1 cellular context compared by ENCODE assay signal in the genomic region with DNA sequence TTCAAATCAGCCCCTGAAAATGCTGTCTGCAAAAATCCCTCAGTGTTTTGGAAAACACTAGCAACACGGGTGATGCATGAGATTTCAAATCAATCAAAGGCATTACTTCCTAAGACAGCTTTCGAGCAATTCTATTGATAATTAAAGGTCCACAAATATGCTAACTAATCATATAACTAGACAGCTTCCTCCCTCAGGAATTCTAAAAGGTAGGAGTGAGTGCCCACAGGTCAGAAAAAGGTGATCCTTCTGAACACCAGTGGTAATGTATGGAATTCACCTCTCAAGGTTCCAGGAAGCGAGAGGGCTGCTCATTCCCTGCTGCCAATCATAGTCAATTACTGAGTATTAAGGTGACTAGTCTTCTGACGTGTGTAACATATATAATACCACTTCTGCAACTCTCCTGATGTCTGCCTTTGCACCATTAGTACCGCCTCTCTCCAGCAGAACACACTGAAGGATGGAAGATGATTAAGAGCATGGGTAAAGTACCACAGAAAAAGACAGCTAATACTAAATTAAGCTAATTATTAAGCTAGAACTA.
A peak's percentile ranks its signal among the peaks of the same experiment; 100 is the strongest.
TF ChIP-seq lines count a peak whose summit lies in the region.

No MANE protein-coding gene starts in this region.

TF ChIP-seq in HepG2, 621 proteins besides CTCF, POLR2A, EP300 and RAD21 (continued from another document):
- TF ChIP-seq, protein P1, sequence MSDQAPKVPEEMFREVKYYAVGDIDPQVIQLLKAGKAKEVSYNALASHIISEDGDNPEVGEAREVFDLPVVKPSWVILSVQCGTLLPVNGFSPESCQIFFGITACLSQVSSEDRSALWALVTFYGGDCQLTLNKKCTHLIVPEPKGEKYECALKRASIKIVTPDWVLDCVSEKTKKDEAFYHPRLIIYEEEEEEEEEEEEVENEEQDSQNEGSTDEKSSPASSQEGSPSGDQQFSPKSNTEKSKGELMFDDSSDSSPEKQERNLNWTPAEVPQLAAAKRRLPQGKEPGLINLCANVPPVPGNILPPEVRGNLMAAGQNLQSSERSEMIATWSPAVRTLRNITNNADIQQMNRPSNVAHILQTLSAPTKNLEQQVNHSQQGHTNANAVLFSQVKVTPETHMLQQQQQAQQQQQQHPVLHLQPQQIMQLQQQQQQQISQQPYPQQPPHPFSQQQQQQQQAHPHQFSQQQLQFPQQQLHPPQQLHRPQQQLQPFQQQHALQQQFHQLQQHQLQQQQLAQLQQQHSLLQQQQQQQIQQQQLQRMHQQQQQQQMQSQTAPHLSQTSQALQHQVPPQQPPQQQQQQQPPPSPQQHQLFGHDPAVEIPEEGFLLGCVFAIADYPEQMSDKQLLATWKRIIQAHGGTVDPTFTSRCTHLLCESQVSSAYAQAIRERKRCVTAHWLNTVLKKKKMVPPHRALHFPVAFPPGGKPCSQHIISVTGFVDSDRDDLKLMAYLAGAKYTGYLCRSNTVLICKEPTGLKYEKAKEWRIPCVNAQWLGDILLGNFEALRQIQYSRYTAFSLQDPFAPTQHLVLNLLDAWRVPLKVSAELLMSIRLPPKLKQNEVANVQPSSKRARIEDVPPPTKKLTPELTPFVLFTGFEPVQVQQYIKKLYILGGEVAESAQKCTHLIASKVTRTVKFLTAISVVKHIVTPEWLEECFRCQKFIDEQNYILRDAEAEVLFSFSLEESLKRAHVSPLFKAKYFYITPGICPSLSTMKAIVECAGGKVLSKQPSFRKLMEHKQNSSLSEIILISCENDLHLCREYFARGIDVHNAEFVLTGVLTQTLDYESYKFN (CRISPR knock-in tag; conservative IDR thresholded peaks at IDR 0.05), result no peak
- peak in 1 of 2 experiments; percentile 58; a peak in 3 of 4 replicates for TF ChIP-seq MAFK (conservative IDR thresholded peaks at IDR 0.05 in 1 of 2, IDR thresholded peaks at IDR 0.05 in 1 of 2; ENCODE audit: low read length in 2 of 2)
- peak; percentile 34; the same call in 1 of the 2 replicates for TF ChIP-seq RBFOX2 (IDR thresholded peaks at IDR 0.05; ENCODE audit: low read depth, low read length)
- no peak for TF ChIP-seq ZNF333 (CRISPR knock-in tag; IDR thresholded peaks at IDR 0.05; ENCODE audit: borderline replicate concordance)
- TF ChIP-seq MAFG (CRISPR knock-in tag; IDR thresholded peaks at IDR 0.05), result no peak
- no peak for TF ChIP-seq NFE2 (CRISPR knock-in tag; IDR thresholded peaks at IDR 0.05)
- TF ChIP-seq, protein P2, sequence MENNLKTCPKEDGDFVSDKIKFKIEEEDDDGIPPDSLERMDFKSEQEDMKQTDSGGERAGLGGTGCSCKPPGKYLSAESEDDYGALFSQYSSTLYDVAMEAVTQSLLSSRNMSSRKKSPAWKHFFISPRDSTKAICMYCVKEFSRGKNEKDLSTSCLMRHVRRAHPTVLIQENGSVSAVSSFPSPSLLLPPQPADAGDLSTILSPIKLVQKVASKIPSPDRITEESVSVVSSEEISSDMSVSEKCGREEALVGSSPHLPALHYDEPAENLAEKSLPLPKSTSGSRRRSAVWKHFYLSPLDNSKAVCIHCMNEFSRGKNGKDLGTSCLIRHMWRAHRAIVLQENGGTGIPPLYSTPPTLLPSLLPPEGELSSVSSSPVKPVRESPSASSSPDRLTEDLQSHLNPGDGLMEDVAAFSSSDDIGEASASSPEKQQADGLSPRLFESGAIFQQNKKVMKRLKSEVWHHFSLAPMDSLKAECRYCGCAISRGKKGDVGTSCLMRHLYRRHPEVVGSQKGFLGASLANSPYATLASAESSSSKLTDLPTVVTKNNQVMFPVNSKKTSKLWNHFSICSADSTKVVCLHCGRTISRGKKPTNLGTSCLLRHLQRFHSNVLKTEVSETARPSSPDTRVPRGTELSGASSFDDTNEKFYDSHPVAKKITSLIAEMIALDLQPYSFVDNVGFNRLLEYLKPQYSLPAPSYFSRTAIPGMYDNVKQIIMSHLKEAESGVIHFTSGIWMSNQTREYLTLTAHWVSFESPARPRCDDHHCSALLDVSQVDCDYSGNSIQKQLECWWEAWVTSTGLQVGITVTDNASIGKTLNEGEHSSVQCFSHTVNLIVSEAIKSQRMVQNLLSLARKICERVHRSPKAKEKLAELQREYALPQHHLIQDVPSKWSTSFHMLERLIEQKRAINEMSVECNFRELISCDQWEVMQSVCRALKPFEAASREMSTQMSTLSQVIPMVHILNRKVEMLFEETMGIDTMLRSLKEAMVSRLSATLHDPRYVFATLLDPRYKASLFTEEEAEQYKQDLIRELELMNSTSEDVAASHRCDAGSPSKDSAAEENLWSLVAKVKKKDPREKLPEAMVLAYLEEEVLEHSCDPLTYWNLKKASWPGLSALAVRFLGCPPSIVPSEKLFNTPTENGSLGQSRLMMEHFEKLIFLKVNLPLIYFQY (CRISPR knock-in tag; IDR thresholded peaks at IDR 0.05; ENCODE audit: borderline replicate concordance), result no peak
- TF ChIP-seq ZNF737 (CRISPR knock-in tag; IDR thresholded peaks at IDR 0.05; ENCODE audit: borderline replicate concordance), result no peak
- TF ChIP-seq, protein P3, sequence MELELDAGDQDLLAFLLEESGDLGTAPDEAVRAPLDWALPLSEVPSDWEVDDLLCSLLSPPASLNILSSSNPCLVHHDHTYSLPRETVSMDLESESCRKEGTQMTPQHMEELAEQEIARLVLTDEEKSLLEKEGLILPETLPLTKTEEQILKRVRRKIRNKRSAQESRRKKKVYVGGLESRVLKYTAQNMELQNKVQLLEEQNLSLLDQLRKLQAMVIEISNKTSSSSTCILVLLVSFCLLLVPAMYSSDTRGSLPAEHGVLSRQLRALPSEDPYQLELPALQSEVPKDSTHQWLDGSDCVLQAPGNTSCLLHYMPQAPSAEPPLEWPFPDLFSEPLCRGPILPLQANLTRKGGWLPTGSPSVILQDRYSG (CRISPR knock-in tag; IDR thresholded peaks at IDR 0.05), result no peak
- no peak for TF ChIP-seq SRSF9 (IDR thresholded peaks at IDR 0.05; ENCODE audit: borderline replicate concordance, insufficient read depth, low read depth, low read length, poor library complexity, severe bottlenecking)
- no peak for TF ChIP-seq SYNCRIP (IDR thresholded peaks at IDR 0.05; ENCODE audit: insufficient read depth, low read depth, low read length)
- TF ChIP-seq ZIK1 (CRISPR knock-in tag; IDR thresholded peaks at IDR 0.05; ENCODE audit: borderline replicate concordance, low read depth), result no peak
- TF ChIP-seq FOXK1 (CRISPR knock-in tag; IDR thresholded peaks at IDR 0.05; ENCODE audit: borderline replicate concordance, low read depth), result no peak
- peak; percentile 40 for TF ChIP-seq AGO2 (optimal IDR thresholded peaks at IDR 0.05; ENCODE audit: low read depth, low read length)
- TF ChIP-seq MAFF (IDR thresholded peaks at IDR 0.05; ENCODE audit: low read depth, low read length), result peak; percentile 30; the same call in 1 of the 2 replicates
- TF ChIP-seq ZNF484 (CRISPR knock-in tag; IDR thresholded peaks at IDR 0.05; ENCODE audit: borderline replicate concordance, low read depth), result no peak
- TF ChIP-seq, protein P4, sequence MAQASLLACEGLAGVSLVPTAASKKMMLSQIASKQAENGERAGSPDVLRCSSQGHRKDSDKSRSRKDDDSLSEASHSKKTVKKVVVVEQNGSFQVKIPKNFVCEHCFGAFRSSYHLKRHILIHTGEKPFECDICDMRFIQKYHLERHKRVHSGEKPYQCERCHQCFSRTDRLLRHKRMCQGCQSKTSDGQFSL (CRISPR knock-in tag; IDR thresholded peaks at IDR 0.05), result no peak
- TF ChIP-seq ZNF431 (CRISPR knock-in tag; IDR thresholded peaks at IDR 0.05; ENCODE audit: borderline replicate concordance, low read depth), result no peak
- no peak for TF ChIP-seq FOXC1 (CRISPR knock-in tag; IDR thresholded peaks at IDR 0.05; ENCODE audit: borderline replicate concordance)
- no peak for TF ChIP-seq ZNF570 (CRISPR knock-in tag; IDR thresholded peaks at IDR 0.05; ENCODE audit: borderline replicate concordance)
- no peak for TF ChIP-seq HNF4G (IDR thresholded peaks at IDR 0.05; ENCODE audit: borderline replicate concordance, low read depth, low read length)
- TF ChIP-seq HNF4G (CRISPR knock-in tag; IDR thresholded peaks at IDR 0.05; ENCODE audit: borderline replicate concordance, low read depth), result no peak
- TF ChIP-seq, protein P5, sequence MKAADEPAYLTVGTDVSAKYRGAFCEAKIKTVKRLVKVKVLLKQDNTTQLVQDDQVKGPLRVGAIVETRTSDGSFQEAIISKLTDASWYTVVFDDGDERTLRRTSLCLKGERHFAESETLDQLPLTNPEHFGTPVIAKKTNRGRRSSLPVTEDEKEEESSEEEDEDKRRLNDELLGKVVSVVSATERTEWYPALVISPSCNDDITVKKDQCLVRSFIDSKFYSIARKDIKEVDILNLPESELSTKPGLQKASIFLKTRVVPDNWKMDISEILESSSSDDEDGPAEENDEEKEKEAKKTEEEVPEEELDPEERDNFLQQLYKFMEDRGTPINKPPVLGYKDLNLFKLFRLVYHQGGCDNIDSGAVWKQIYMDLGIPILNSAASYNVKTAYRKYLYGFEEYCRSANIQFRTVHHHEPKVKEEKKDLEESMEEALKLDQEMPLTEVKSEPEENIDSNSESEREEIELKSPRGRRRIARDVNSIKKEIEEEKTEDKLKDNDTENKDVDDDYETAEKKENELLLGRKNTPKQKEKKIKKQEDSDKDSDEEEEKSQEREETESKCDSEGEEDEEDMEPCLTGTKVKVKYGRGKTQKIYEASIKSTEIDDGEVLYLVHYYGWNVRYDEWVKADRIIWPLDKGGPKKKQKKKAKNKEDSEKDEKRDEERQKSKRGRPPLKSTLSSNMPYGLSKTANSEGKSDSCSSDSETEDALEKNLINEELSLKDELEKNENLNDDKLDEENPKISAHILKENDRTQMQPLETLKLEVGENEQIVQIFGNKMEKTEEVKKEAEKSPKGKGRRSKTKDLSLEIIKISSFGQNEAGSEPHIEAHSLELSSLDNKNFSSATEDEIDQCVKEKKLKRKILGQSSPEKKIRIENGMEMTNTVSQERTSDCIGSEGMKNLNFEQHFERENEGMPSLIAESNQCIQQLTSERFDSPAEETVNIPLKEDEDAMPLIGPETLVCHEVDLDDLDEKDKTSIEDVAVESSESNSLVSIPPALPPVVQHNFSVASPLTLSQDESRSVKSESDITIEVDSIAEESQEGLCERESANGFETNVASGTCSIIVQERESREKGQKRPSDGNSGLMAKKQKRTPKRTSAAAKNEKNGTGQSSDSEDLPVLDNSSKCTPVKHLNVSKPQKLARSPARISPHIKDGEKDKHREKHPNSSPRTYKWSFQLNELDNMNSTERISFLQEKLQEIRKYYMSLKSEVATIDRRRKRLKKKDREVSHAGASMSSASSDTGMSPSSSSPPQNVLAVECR (CRISPR knock-in tag; IDR thresholded peaks at IDR 0.05; ENCODE audit: borderline replicate concordance), result no peak
- TF ChIP-seq, protein P6, sequence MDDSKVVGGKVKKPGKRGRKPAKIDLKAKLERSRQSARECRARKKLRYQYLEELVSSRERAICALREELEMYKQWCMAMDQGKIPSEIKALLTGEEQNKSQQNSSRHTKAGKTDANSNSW (CRISPR knock-in tag; IDR thresholded peaks at IDR 0.05; ENCODE audit: borderline replicate concordance), result no peak
- TF ChIP-seq, protein P7, sequence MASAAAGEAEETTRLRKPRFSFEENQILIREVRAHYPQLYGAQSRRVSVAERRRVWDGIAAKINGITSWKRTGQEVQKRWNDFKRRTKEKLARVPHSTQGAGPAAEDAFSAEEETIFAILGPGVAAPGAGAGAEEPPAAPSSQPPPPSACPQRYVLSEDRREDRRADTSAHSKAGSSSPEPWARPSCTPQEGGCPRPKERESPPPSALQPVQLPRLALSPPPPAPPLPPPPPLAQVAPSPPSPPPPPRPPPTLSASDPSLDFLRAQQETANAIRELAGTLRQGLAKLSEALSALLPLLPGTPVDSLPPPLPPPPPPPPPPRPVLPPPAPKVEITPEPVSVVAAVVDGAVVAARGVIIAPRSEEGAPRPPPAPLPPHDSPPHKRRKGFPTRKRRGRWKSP (CRISPR knock-in tag; IDR thresholded peaks at IDR 0.05), result no peak
- no peak for TF ChIP-seq ISX (CRISPR knock-in tag; conservative IDR thresholded peaks at IDR 0.05)
- no peak for TF ChIP-seq ZNF607 (CRISPR knock-in tag; IDR thresholded peaks at IDR 0.05; ENCODE audit: borderline replicate concordance)
- TF ChIP-seq, protein P8, sequence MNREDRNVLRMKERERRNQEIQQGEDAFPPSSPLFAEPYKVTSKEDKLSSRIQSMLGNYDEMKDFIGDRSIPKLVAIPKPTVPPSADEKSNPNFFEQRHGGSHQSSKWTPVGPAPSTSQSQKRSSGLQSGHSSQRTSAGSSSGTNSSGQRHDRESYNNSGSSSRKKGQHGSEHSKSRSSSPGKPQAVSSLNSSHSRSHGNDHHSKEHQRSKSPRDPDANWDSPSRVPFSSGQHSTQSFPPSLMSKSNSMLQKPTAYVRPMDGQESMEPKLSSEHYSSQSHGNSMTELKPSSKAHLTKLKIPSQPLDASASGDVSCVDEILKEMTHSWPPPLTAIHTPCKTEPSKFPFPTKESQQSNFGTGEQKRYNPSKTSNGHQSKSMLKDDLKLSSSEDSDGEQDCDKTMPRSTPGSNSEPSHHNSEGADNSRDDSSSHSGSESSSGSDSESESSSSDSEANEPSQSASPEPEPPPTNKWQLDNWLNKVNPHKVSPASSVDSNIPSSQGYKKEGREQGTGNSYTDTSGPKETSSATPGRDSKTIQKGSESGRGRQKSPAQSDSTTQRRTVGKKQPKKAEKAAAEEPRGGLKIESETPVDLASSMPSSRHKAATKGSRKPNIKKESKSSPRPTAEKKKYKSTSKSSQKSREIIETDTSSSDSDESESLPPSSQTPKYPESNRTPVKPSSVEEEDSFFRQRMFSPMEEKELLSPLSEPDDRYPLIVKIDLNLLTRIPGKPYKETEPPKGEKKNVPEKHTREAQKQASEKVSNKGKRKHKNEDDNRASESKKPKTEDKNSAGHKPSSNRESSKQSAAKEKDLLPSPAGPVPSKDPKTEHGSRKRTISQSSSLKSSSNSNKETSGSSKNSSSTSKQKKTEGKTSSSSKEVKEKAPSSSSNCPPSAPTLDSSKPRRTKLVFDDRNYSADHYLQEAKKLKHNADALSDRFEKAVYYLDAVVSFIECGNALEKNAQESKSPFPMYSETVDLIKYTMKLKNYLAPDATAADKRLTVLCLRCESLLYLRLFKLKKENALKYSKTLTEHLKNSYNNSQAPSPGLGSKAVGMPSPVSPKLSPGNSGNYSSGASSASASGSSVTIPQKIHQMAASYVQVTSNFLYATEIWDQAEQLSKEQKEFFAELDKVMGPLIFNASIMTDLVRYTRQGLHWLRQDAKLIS (CRISPR knock-in tag; IDR thresholded peaks at IDR 0.05), result no peak
